ENCODE assay signal across 11 cellular contexts in genomic region chr11:19979519-19979845, GRCh38.
A peak's percentile ranks its signal among the peaks of the same experiment; 100 is the strongest.
DNase-seq lines count a peak whose midpoint lies in the region; ATAC-seq lines count a peak whose summit lies in the region.
"Had no signal": no experiment of that assay in that cellular context is flagged by ENCODE, and none has a peak within 500 bp of the region (broad histone marks: within the 10 kb centered on the region; RNA-seq: fewer than 3 reads in every experiment).

No MANE protein-coding gene starts in this region.

- no peaks in the 10 kb centered on the region for H3K9me3 ChIP-seq in mesenchymal stem cell (ENCODE audit: control insufficient read depth, low read length)

- H2AK5ac ChIP-seq in mesenchymal stem cell (ENCODE audit: low read length, severe bottlenecking): no peak overlapping the region

- no peak overlapping the region for H3K4me2 ChIP-seq in mesenchymal stem cell (ENCODE audit: low read length, poor library complexity, severe bottlenecking)

- H3K14ac ChIP-seq in mesenchymal stem cell (ENCODE audit: low read length in 2 of 2): peak overlapping the region in 1 of 2 experiments; percentile 64

- peak overlapping the region; percentile 45 for H3K27ac ChIP-seq in mesenchymal stem cell (ENCODE audit: low read length, poor library complexity, severe bottlenecking)

- DNase-seq in mesenchymal stem cell (no peak), occipital lobe (lab: John Stamatoyannopoulos, UW) (no peak), cortex of kidney (lab: John Stamatoyannopoulos, UW) (no peak), NCI-H2227 (lab: John Stamatoyannopoulos, UW; ENCODE audit: unreplicated experiment) (no peak), amniotic stem cell (lab: John Stamatoyannopoulos, UW) (no peak)
- DNase-seq: activated CD4-positive, alpha-beta T cell treated with anti-CD3 and anti-CD28 coated beads for 4 hours; effector CD4-positive, alpha-beta T cell; NCI-H2029 treated with DMSO at 0.1 percent for 48 hours had no signal

- peak overlapping the region; percentile 64 for H2BK120ac ChIP-seq in mesenchymal stem cell (ENCODE audit: low read depth, low read length)

- peak overlapping the region; percentile 73 for H4K8ac ChIP-seq in mesenchymal stem cell (ENCODE audit: low read length)

- no peak overlapping the region for H3K4me3 ChIP-seq in mesenchymal stem cell (ENCODE audit: insufficient read depth in 1 of 2, low read depth in 1 of 2, low read length in 2 of 2)

- ATAC-seq in GM18517 (IDR thresholded peaks at IDR 0.05; ENCODE audit: unreplicated experiment) (peak; percentile 71), GM21717 (IDR thresholded peaks at IDR 0.05; ENCODE audit: unreplicated experiment) (peak; percentile 64), HG03520 (IDR thresholded peaks at IDR 0.05; ENCODE audit: unreplicated experiment) (peak; percentile 73)

- no peak overlapping the region for H3K23ac ChIP-seq in mesenchymal stem cell (ENCODE audit: low read length in 2 of 2)

- H3K4ac ChIP-seq in mesenchymal stem cell (ENCODE audit: low read depth in 1 of 2, low read length in 2 of 2): peak overlapping the region; percentile 46 to 57

- H2BK12ac ChIP-seq in mesenchymal stem cell (ENCODE audit: low read length in 2 of 2): peak overlapping the region; percentile 67 to 85

- H3K4me1 ChIP-seq in mesenchymal stem cell (ENCODE audit: control insufficient read depth, insufficient read depth, low read depth, low read length): peaks cover 11% of the 10 kb centered on the region

- WGBS in mesenchymal stem cell: 91% methylated on average over 5 of the region's 5 CpGs

- no peak overlapping the region for H2BK15ac ChIP-seq in mesenchymal stem cell (ENCODE audit: low read depth, poor library complexity, severe bottlenecking)

- peak overlapping the region; percentile 43 to 87 for H3K18ac ChIP-seq in mesenchymal stem cell (ENCODE audit: low read depth in 1 of 2, low read length in 2 of 2)

- peaks cover 6% of the 10 kb centered on the region for H3K79me1 ChIP-seq in mesenchymal stem cell (replicated peaks; ENCODE audit: low read length, poor library complexity, severe bottlenecking)

- no peak overlapping the region for H3K9ac ChIP-seq in mesenchymal stem cell (ENCODE audit: low read length)

- H3K27me3 ChIP-seq in mesenchymal stem cell (ENCODE audit: control insufficient read depth in 1 of 2, insufficient read depth in 1 of 2, low read length in 2 of 2): no peaks in the 10 kb centered on the region

- H2BK5ac ChIP-seq in mesenchymal stem cell (ENCODE audit: low read depth, low read length, poor library complexity, severe bottlenecking): no peak overlapping the region

- H3K36me3 ChIP-seq in mesenchymal stem cell (ENCODE audit: control insufficient read depth in 1 of 2, insufficient read depth in 2 of 2, low read depth in 1 of 2, low read length in 2 of 2): peaks cover 7 to 68% of the 10 kb centered on the region in 2 experiments

- no peak overlapping the region for H2AFZ ChIP-seq in mesenchymal stem cell (ENCODE audit: low read depth, low read length)

- H4K91ac ChIP-seq in mesenchymal stem cell (ENCODE audit: low read length): no peak overlapping the region
